In genomic region chr19:46977548-46977947, GRCh38 we compare ENCODE assay signal across 10 cellular contexts. TPM values are rescaled to one million over a fixed set of nuclear protein-coding genes. Genes with fewer than 3 reads are reported as not detected.
A peak's percentile ranks its signal among the peaks of the same experiment; 100 is the strongest.
DNase-seq lines count a peak whose midpoint lies in the region; ATAC-seq and TF ChIP-seq lines count a peak whose summit lies in the region.
"Had no signal": no experiment of that assay in that cellular context is flagged by ENCODE, and none has a peak within 500 bp of the region (broad histone marks: within the 10 kb centered on the region; RNA-seq: fewer than 3 reads in every experiment).

No MANE protein-coding gene starts in this region.

- no peak overlapping the region for H3K18ac ChIP-seq in H9 (ENCODE audit: insufficient read length, low read depth, low read length)

- no peak overlapping the region for H3K9ac ChIP-seq in H9 (ENCODE audit: extremely low read depth, insufficient read length, low read length)

- no peak overlapping the region for H2AFZ ChIP-seq in H9 (ENCODE audit: low read length)

- ATAC-seq in lower lobe of right lung (no peak), HG03571 (IDR thresholded peaks at IDR 0.05; ENCODE audit: unreplicated experiment) (no peak), HG03460 (IDR thresholded peaks at IDR 0.05; ENCODE audit: unreplicated experiment) (no peak)
- ATAC-seq in stimulated activated effector memory CD8-positive, alpha-beta T cell treated with anti-CD3 and anti-CD28 coated beads, Interleukin-12 subunit alpha, Interleukin-12 subunit beta, amount 100 ng/mL, for 72 hours: no peak

- no peak overlapping the region for H4K91ac ChIP-seq in H9 (ENCODE audit: insufficient read length, low read depth, low read length)

- no peak overlapping the region for H3K23ac ChIP-seq in H9 (ENCODE audit: insufficient read length, low read depth, low read length)

- H3K4ac ChIP-seq in H9 (ENCODE audit: low read depth, low read length): no peak overlapping the region

- H3K4me1 Mint-ChIP-seq in H9 (peaks cover 42 to 43% of the 10 kb centered on the region in 2 experiments), brain (peaks cover 73% of the 10 kb centered on the region)
- peaks cover 66% of the 10 kb centered on the region for H3K4me1 Mint-ChIP-seq in stimulated activated effector memory CD8-positive, alpha-beta T cell treated with anti-CD3 and anti-CD28 coated beads, Interleukin-12 subunit alpha, Interleukin-12 subunit beta, amount 100 ng/mL, for 72 hours

- H3K14ac ChIP-seq in H9 (ENCODE audit: insufficient read depth, low read length): no peak overlapping the region

- DNase-seq in H9 (no peak), lower lobe of right lung (no peak), GM10248 (ENCODE audit: extremely low spot score) (no peak), NCI-H82 treated with DMSO at 0.1 percent for 48 hours (lab: John Stamatoyannopoulos, UW; ENCODE audit: unreplicated experiment) (no peak)
- no peak for DNase-seq in stimulated activated effector memory CD8-positive, alpha-beta T cell treated with anti-CD3 and anti-CD28 coated beads, Interleukin-12 subunit alpha, Interleukin-12 subunit beta, amount 100 ng/mL, for 72 hours (ENCODE audit: low spot score in 2 of 2)
- DNase-seq: DND-41, T-helper 2 cell had no signal

- H3K4me1 ChIP-seq in H9 (ENCODE audit: insufficient read depth, low read length) (peaks cover 10% of the 10 kb centered on the region; the same call in 1 of the 2 replicates), lower lobe of right lung (peaks cover 59% of the 10 kb centered on the region)

- no peak overlapping the region for H4K8ac ChIP-seq in H9 (replicated peaks; ENCODE audit: insufficient read length, low read depth, low read length)

- POLR2A ChIA-PET in GM10248 (lab: Yijun Ruan, JAX): no interaction called here

- H3K9me3 Mint-ChIP-seq in H9 (no peaks in the 10 kb centered on the region), brain (no peaks in the 10 kb centered on the region)
- H3K9me3 Mint-ChIP-seq in stimulated activated effector memory CD8-positive, alpha-beta T cell treated with anti-CD3 and anti-CD28 coated beads, Interleukin-12 subunit alpha, Interleukin-12 subunit beta, amount 100 ng/mL, for 72 hours: no peaks in the 10 kb centered on the region

- no peak overlapping the region for H2BK20ac ChIP-seq in H9 (ENCODE audit: low read depth, low read length, poor library complexity, severe bottlenecking)

- H3K79me1 ChIP-seq in H9 (ENCODE audit: insufficient read depth, low read depth, low read length, poor library complexity, severe bottlenecking): no peaks in the 10 kb centered on the region

- no peak overlapping the region for H3T11ph ChIP-seq in H9 (ENCODE audit: low read length)

- no peak overlapping the region for H2BK5ac ChIP-seq in H9 (ENCODE audit: insufficient read length, low read length)

- H3K4me3 ChIP-seq in lower lobe of right lung: no peak overlapping the region

- H2BK120ac ChIP-seq in H9 (ENCODE audit: low read depth, low read length, poor library complexity, severe bottlenecking): no peak overlapping the region

- no peak overlapping the region for H4K5ac ChIP-seq in H9 (ENCODE audit: insufficient read length, low read depth, low read length)

- H3K4me3 Mint-ChIP-seq in H9: no peak overlapping the region
- H3K4me3 Mint-ChIP-seq in brain: no peak overlapping the region
- H3K4me3 Mint-ChIP-seq in stimulated activated effector memory CD8-positive, alpha-beta T cell treated with anti-CD3 and anti-CD28 coated beads, Interleukin-12 subunit alpha, Interleukin-12 subunit beta, amount 100 ng/mL, for 72 hours: no peak overlapping the region

- no peak overlapping the region for H2BK12ac ChIP-seq in H9 (ENCODE audit: insufficient read length, low read depth, low read length)

- H3K27me3 ChIP-seq in H9 (ENCODE audit: insufficient read depth, low read length) (no peaks in the 10 kb centered on the region), lower lobe of right lung (ENCODE audit: low read depth) (no peaks in the 10 kb centered on the region)

- CTCF ChIA-PET in GM10248 (lab: Yijun Ruan, JAX): interaction anchor here (0.7 to 4.8 kb wide), 4 partner anchors 13 to 36 kb away, joined by 3 to 25 read pairs (median 5); no protein-coding TSS in a partner anchor

- H3K36me3 ChIP-seq in lower lobe of right lung: no peaks in the 10 kb centered on the region

- intact Hi-C loops in lower lobe of right lung (cut with DNase I): no loop called here

- H3K27ac ChIP-seq in H9 (ENCODE audit: insufficient read length, low read depth, low read length): no peak overlapping the region
- H3K27ac ChIP-seq in lower lobe of right lung: peak overlapping the region; percentile 74

- no peak overlapping the region for H3K56ac ChIP-seq in H9 (ENCODE audit: insufficient read length, low read depth, low read length)

- H3K27ac Mint-ChIP-seq in H9: peak overlapping the region; percentile 17 to 97 (median 80); a peak in 5 of 7 replicates
- peak overlapping the region; percentile 14 to 96 (median 84) for H3K27ac Mint-ChIP-seq in brain
- H3K27ac Mint-ChIP-seq in stimulated activated effector memory CD8-positive, alpha-beta T cell treated with anti-CD3 and anti-CD28 coated beads, Interleukin-12 subunit alpha, Interleukin-12 subunit beta, amount 100 ng/mL, for 72 hours: peak overlapping the region; percentile 92

- no peak for TF ChIP-seq CTCF in H9 (conservative IDR thresholded peaks at IDR 0.05)
- no peak for TF ChIP-seq CTCF in brain (conservative IDR thresholded peaks at IDR 0.05)
- TF ChIP-seq CTCF in lower lobe of right lung (IDR thresholded peaks at IDR 0.05): no peak
- TF ChIP-seq CTCF in GM10248 (IDR thresholded peaks at IDR 0.05; ENCODE audit: control extremely low read depth, extremely low read depth, low read depth, missing control alignments): no peak

- no peak overlapping the region for H3K4me2 ChIP-seq in H9 (ENCODE audit: insufficient read depth, insufficient read length, low read length)

- H2AK5ac ChIP-seq in H9 (ENCODE audit: insufficient read length, low read length): no peak overlapping the region

- H3K23me2 ChIP-seq in H9 (ENCODE audit: insufficient read length, low read depth, low read length, poor library complexity, severe bottlenecking): no peaks in the 10 kb centered on the region

- no peaks in the 10 kb centered on the region for H3K79me2 ChIP-seq in H9 (ENCODE audit: insufficient read depth, low read length)

- H4K20me1 ChIP-seq in H9 (ENCODE audit: control insufficient read depth, insufficient read depth, insufficient read length): peaks cover 2% of the 10 kb centered on the region

- no CpG with 5 or more reads among the region's 7 CpGs for WGBS in H9 (ENCODE audit: extremely low coverage, insufficient read length, low lambda C conversion rate)

- no peaks in the 10 kb centered on the region for H3K27me3 Mint-ChIP-seq in H9 (ENCODE audit: low read depth)
- no peaks in the 10 kb centered on the region for H3K27me3 Mint-ChIP-seq in brain

- H3K36me3 Mint-ChIP-seq in H9 (ENCODE audit: insufficient read depth in 1 of 3, low read depth in 3 of 3) (peaks cover 0 to 3% (median 0%) of the 10 kb centered on the region in 3 experiments; a peak in 3 of 7 replicates), brain (peaks cover 5% of the 10 kb centered on the region)
- H3K36me3 Mint-ChIP-seq in stimulated activated effector memory CD8-positive, alpha-beta T cell treated with anti-CD3 and anti-CD28 coated beads, Interleukin-12 subunit alpha, Interleukin-12 subunit beta, amount 100 ng/mL, for 72 hours: peaks cover 30% of the 10 kb centered on the region

- no peak overlapping the region for H2BK15ac ChIP-seq in H9 (ENCODE audit: low read depth, low read length)

- H3K9me3 ChIP-seq in H9 (ENCODE audit: control insufficient read depth, low read depth, low read length) (no peaks in the 10 kb centered on the region), lower lobe of right lung (no peaks in the 10 kb centered on the region)

RNA-seq across cellular contexts. Expression of gene NPAS1, which starts 42.1 kb away (rescaled TPM):
- total RNA-seq in H9 (2021): 17.8 and 20.0 TPM in 2 replicates
- 6.0 TPM for polyA plus RNA-seq in brain (ENCODE audit: insufficient read depth, low read depth, low replicate concordance)
- total RNA-seq in lower lobe of right lung: 1.8 TPM
